ENCODE assay signal across 2 cellular contexts in genomic region chr4:24965627-24966026, GRCh38.
A peak's percentile ranks its signal among the peaks of the same experiment; 100 is the strongest.
TF ChIP-seq lines count a peak whose summit lies in the region.

No MANE protein-coding gene starts in this region.

TF ChIP-seq in HEK293, 187 proteins besides CTCF, POLR2A, EP300 and RAD21:
- TF ChIP-seq KLF16 (tag by site-specific recombination; IDR thresholded peaks at IDR 0.05): no peak
- TF ChIP-seq ZNF529 (tag by site-specific recombination; IDR thresholded peaks at IDR 0.05; ENCODE audit: insufficient replicate concordance): peak; percentile 53
- no peak for TF ChIP-seq ZNF473 (tag by site-specific recombination; IDR thresholded peaks at IDR 0.05)
- TF ChIP-seq ZNF658 (tag by site-specific recombination; IDR thresholded peaks at IDR 0.05): no peak
- no peak for TF ChIP-seq ZNF280C (tag by site-specific recombination; IDR thresholded peaks at IDR 0.05)
- peak; percentile 80; the same call in 1 of the 2 replicates for TF ChIP-seq TRIM28 (IDR thresholded peaks at IDR 0.05; ENCODE audit: borderline replicate concordance, low read length)
- 0 out of 2 replicates have a peak, but pooled peaks have one; percentile 35 for TF ChIP-seq ZNF610 (tag by site-specific recombination; IDR thresholded peaks at IDR 0.05; ENCODE audit: borderline replicate concordance)
- TF ChIP-seq ZNF626 (tag by site-specific recombination; IDR thresholded peaks at IDR 0.05): peak; percentile 96
- peak; percentile 97 for TF ChIP-seq SETDB1 (IDR thresholded peaks at IDR 0.05; ENCODE audit: insufficient read length, low read length)
- 0 out of 2 replicates have a peak, but pooled peaks have one; percentile 32 for TF ChIP-seq ZNF549 (tag by site-specific recombination; IDR thresholded peaks at IDR 0.05)
- TF ChIP-seq ZNF184 (tag by site-specific recombination; IDR thresholded peaks at IDR 0.05): no peak
- TF ChIP-seq ZNF510 (tag by site-specific recombination; IDR thresholded peaks at IDR 0.05; ENCODE audit: insufficient replicate concordance): peak; percentile 35

TF ChIP-seq in GM12878, 131 proteins besides CTCF, POLR2A, EP300 and RAD21:
- TF ChIP-seq CBX5 (IDR thresholded peaks at IDR 0.05; ENCODE audit: low read depth): 0 out of 2 replicates have a peak, but pooled peaks have one; percentile 27
- TF ChIP-seq MXI1 (IDR thresholded peaks at IDR 0.05; ENCODE audit: low read depth, low read length): no peak
- peak; percentile 52; the same call in 1 of the 2 replicates for TF ChIP-seq CEBPZ (IDR thresholded peaks at IDR 0.05; ENCODE audit: low read depth, low read length)
